8 cellular contexts compared by ENCODE assay signal in the genomic region with DNA sequence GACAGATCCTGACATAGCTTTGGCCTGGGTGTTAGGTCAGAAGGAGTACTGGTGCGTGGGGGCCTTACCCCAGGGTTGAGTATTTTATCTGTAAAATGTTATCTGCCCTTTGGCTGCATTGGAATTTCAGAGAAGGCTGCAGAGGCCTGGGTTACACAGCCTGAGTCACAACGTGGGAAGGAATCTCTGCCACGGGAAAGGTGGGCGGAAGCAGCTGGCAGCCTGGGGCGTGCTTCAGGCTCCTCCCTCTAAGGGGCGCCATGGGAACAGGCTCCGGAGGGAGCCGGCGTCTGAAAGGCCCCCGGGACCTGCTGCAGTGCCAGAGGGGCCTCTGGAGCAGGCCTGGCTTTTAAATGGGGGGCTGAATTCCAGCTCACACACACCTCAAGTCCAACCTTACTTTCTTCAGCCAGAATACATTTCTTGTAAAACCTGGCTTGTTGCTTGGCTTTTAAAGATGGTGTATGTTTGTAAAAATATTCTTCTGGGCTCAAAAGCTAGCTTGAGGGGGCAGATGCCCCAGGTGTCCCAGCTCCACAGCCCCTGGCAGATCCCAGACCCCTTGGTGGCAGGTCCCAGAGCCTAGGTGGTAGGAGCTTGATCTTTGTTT.
DNase-seq lines count a peak whose midpoint lies in the region; ATAC-seq and TF ChIP-seq lines count a peak whose summit lies in the region.

No MANE protein-coding gene starts in this region.

- H3K36me3 ChIP-seq in OCI-LY1 (ENCODE audit: insufficient read depth, low read length) = peaks cover 4% of the 10 kb centered on the region; the same call in 1 of the 2 replicates

- H3K4me3 ChIP-seq in OCI-LY1 (ENCODE audit: low read depth, low read length, poor library complexity, severe bottlenecking) (no peak overlapping the region), dorsolateral prefrontal cortex (no peak overlapping the region)

- H3K9ac ChIP-seq in OCI-LY1 (ENCODE audit: low read length) = no peak overlapping the region; the same call in 1 of the 2 replicates

- no peaks in the 10 kb centered on the region for H4K20me1 ChIP-seq in OCI-LY1 (ENCODE audit: insufficient read depth, low read length)

- CTCF ChIA-PET in activated CD8-positive, alpha-beta memory T cell treated with anti-CD3 and anti-CD28 coated beads, Interleukin-2, amount 10 ng/mL, durations not matched to agents 7 days and 5 days (lab: Charles Lee) = interaction anchor here (1.0 to 3.2 kb wide), 4 partner anchors 9 to 96 kb away, joined by 3 to 15 read pairs (median 8); no protein-coding TSS in a partner anchor

- H3K36me3 Mint-ChIP-seq in nephron progenitor cell (ENCODE audit: low read depth) = no peaks in the 10 kb centered on the region
- H3K36me3 Mint-ChIP-seq in activated CD8-positive, alpha-beta memory T cell treated with anti-CD3 and anti-CD28 coated beads, Interleukin-2, amount 10 ng/mL, durations not matched to agents 7 days and 5 days = no peaks in the 10 kb centered on the region

- no peak for ATAC-seq in activated CD8-positive, alpha-beta memory T cell treated with anti-CD3 and anti-CD28 coated beads, Interleukin-2, amount 10 ng/mL, durations not matched to agents 7 days and 5 days
- no peak for ATAC-seq in HG03460 (IDR thresholded peaks at IDR 0.05; ENCODE audit: unreplicated experiment)

- H3K27me3 ChIP-seq in OCI-LY1 (ENCODE audit: insufficient read depth, low read length) (no peaks in the 10 kb centered on the region), dorsolateral prefrontal cortex (no peaks in the 10 kb centered on the region)

- H3K4me1 ChIP-seq in OCI-LY1 (ENCODE audit: insufficient read depth, low read length, severe bottlenecking) = peaks cover 54% of the 10 kb centered on the region

- H3K27me3 Mint-ChIP-seq in nephron progenitor cell (ENCODE audit: low read depth, poor library complexity) = no peaks in the 10 kb centered on the region
- H3K27me3 Mint-ChIP-seq in activated CD8-positive, alpha-beta memory T cell treated with anti-CD3 and anti-CD28 coated beads, Interleukin-2, amount 10 ng/mL, durations not matched to agents 7 days and 5 days = no peaks in the 10 kb centered on the region

- H2AFZ ChIP-seq in OCI-LY1 (ENCODE audit: low read length) = no peak overlapping the region

- no peaks in the 10 kb centered on the region for H3K9me2 ChIP-seq in OCI-LY1 (ENCODE audit: low read depth, low read length)

- H3K27ac ChIP-seq in OCI-LY1 (ENCODE audit: low read depth, low read length, poor library complexity, severe bottlenecking) (peak overlapping the region; percentile 94), dorsolateral prefrontal cortex (peak overlapping the region in 30 of 59 donors; percentile 3 to 68 (median 43))

- peaks cover 35% of the 10 kb centered on the region for H3K4me1 Mint-ChIP-seq in nephron progenitor cell
- H3K4me1 Mint-ChIP-seq in activated CD8-positive, alpha-beta memory T cell treated with anti-CD3 and anti-CD28 coated beads, Interleukin-2, amount 10 ng/mL, durations not matched to agents 7 days and 5 days = peaks cover 8% of the 10 kb centered on the region

- H3K4me2 ChIP-seq in OCI-LY1 (ENCODE audit: low read length) = no peak overlapping the region

- no peaks in the 10 kb centered on the region for H3K9me3 ChIP-seq in OCI-LY1 (ENCODE audit: low read length)

- H3K27ac Mint-ChIP-seq in nephron progenitor cell = no peak overlapping the region
- no peak overlapping the region for H3K27ac Mint-ChIP-seq in activated CD8-positive, alpha-beta memory T cell treated with anti-CD3 and anti-CD28 coated beads, Interleukin-2, amount 10 ng/mL, durations not matched to agents 7 days and 5 days

- H3K4me3 Mint-ChIP-seq in nephron progenitor cell = no peak overlapping the region
- no peak overlapping the region for H3K4me3 Mint-ChIP-seq in activated CD8-positive, alpha-beta memory T cell treated with anti-CD3 and anti-CD28 coated beads, Interleukin-2, amount 10 ng/mL, durations not matched to agents 7 days and 5 days

- TF ChIP-seq CTCF in OCI-LY1 (IDR thresholded peaks at IDR 0.05; ENCODE audit: low read length) (peak; percentile 69), dorsolateral prefrontal cortex (IDR thresholded peaks at IDR 0.05 in 54 of 56, conservative IDR thresholded peaks at IDR 0.05 in 2 of 56; ENCODE audit: low read depth in 1 of 56, partially characterized antibody in 56 of 56) (peak in 48 of 56 donors; percentile 16 to 55 (median 36)), nephron progenitor cell (IDR thresholded peaks at IDR 0.05) (no peak)

- intact Hi-C loops in dorsolateral prefrontal cortex (cut with DNase I) = no loop called here

- H3K9me3 Mint-ChIP-seq in nephron progenitor cell = no peaks in the 10 kb centered on the region
- no peaks in the 10 kb centered on the region for H3K9me3 Mint-ChIP-seq in activated CD8-positive, alpha-beta memory T cell treated with anti-CD3 and anti-CD28 coated beads, Interleukin-2, amount 10 ng/mL, durations not matched to agents 7 days and 5 days (ENCODE audit: low read depth)

- peak; percentile 29 for DNase-seq in activated naive CD4-positive, alpha-beta T cell treated with Interleukin-2 at 50 U/mL for 16 hours
- no peak for DNase-seq in activated naive CD4-positive, alpha-beta T cell (lab: John Stamatoyannopoulos, UW)
- peak in 6 of 10 donors; percentile 59 to 81 (median 70) for DNase-seq in dorsolateral prefrontal cortex
- DNase-seq in nephron progenitor cell = peak; percentile 44
- no peak for DNase-seq in activated CD8-positive, alpha-beta memory T cell treated with anti-CD3 and anti-CD28 coated beads, Interleukin-2, amount 10 ng/mL, durations not matched to agents 7 days and 5 days
- DNase-seq in KG1 (lab: John Stamatoyannopoulos, UW) = no peak

- no peaks in the 10 kb centered on the region for H3F3A ChIP-seq in OCI-LY1 (ENCODE audit: insufficient read depth, low read length)

- no peaks in the 10 kb centered on the region for H3K79me2 ChIP-seq in OCI-LY1 (ENCODE audit: insufficient read depth, low read length)

Comparison
In these comparisons a context has a peak if more than half of its experiments do, and no peak if none do; other contexts are left out.
1. DNase-seq: peak in activated naive CD4-positive, alpha-beta T cell treated with Interleukin-2 at 50 U/mL for 16 hours (single experiment), dorsolateral prefrontal cortex (6 of 10) and nephron progenitor cell (single experiment); none in activated naive CD4-positive, alpha-beta T cell (0 of 4), activated CD8-positive, alpha-beta memory T cell treated with anti-CD3 and anti-CD28 coated beads, Interleukin-2, amount 10 ng/mL, durations not matched to agents 7 days and 5 days (single experiment) and KG1 (single experiment).